ENCODE assay signal across 8 cellular contexts in genomic region chr6:16711551-16712249, GRCh38. TPM values are rescaled to one million over a fixed set of nuclear protein-coding genes. Genes with fewer than 3 reads are reported as not detected.
DNase-seq lines count a peak whose midpoint lies in the region; ATAC-seq and TF ChIP-seq lines count a peak whose summit lies in the region.

No MANE protein-coding gene starts in this region.

- H3K36me3 Mint-ChIP-seq in activated CD4-positive, alpha-beta T cell treated with anti-CD3 and anti-CD28 coated beads for 36 hours (ENCODE audit: low read depth): peaks cover 3% of the 10 kb centered on the region
- H3K36me3 Mint-ChIP-seq in MCF 10A (ENCODE audit: insufficient read depth, unreplicated experiment): no peaks in the 10 kb centered on the region
- H3K36me3 Mint-ChIP-seq in stimulated activated memory B cell treated with anti-CD40 and anti-IgM and Interleukin-4, amounts not matched to agents 10 μg/mL and 1 μg/mL and 100 μg/mL, for 72 hours: peaks cover 40% of the 10 kb centered on the region

- H3K79me2 ChIP-seq in OCI-LY3 (ENCODE audit: low read length): no peaks in the 10 kb centered on the region

- DNase-seq in activated CD4-positive, alpha-beta T cell treated with anti-CD3 and anti-CD28 coated beads for 36 hours: peak; percentile 55
- no peak for DNase-seq in activated CD4-positive, alpha-beta T cell treated with anti-CD3 and anti-CD28 coated beads for 1 hour
- DNase-seq in MCF 10A (ENCODE audit: unreplicated experiment): peak; percentile 87
- no peak for DNase-seq in HuH-7.5 (ENCODE audit: low spot score)

- TF ChIP-seq CTCF in OCI-LY3 (IDR thresholded peaks at IDR 0.05; ENCODE audit: low read depth, low read length) (peak; percentile 23; the same call in 1 of the 2 replicates), MCF 10A (IDR thresholded peaks at IDR 0.05; ENCODE audit: unreplicated experiment) (peak; percentile 33)

- peaks cover 32% of the 10 kb centered on the region for H3K27me3 ChIP-seq in OCI-LY3 (ENCODE audit: low read depth, low read length)

- CTCF ChIA-PET in activated CD4-positive, alpha-beta T cell treated with anti-CD3 and anti-CD28 coated beads for 36 hours (lab: Charles Lee): interaction anchor here (0.9 to 2.4 kb wide), 4 partner anchors 12 to 291 kb away, joined by 3 to 24 read pairs (median 7); no protein-coding TSS in a partner anchor
- CTCF ChIA-PET in MCF 10A (lab: Yijun Ruan, JAX): interaction anchor here (0.6 to 3.1 kb wide), 12 partner anchors 11 to 378 kb away, joined by 3 to 22 read pairs (median 3); no protein-coding TSS in a partner anchor

- H3K4me3 ChIP-seq in OCI-LY3 (ENCODE audit: low read length): peak overlapping the region; percentile 52

- H2AFZ ChIP-seq in OCI-LY3 (ENCODE audit: low read depth, low read length): no peak overlapping the region

- peak overlapping the region; percentile 45 for H3K4me3 Mint-ChIP-seq in activated CD4-positive, alpha-beta T cell treated with anti-CD3 and anti-CD28 coated beads for 36 hours
- no peak overlapping the region for H3K4me3 Mint-ChIP-seq in MCF 10A (ENCODE audit: unreplicated experiment)
- peak overlapping the region; percentile 57 for H3K4me3 Mint-ChIP-seq in stimulated activated memory B cell treated with anti-CD40 and anti-IgM and Interleukin-4, amounts not matched to agents 10 μg/mL and 1 μg/mL and 100 μg/mL, for 72 hours

- H3K4me1 Mint-ChIP-seq in activated CD4-positive, alpha-beta T cell treated with anti-CD3 and anti-CD28 coated beads for 36 hours: peaks cover 62% of the 10 kb centered on the region
- H3K4me1 Mint-ChIP-seq in MCF 10A (ENCODE audit: insufficient read depth, unreplicated experiment): peaks cover 34% of the 10 kb centered on the region
- peaks cover 71% of the 10 kb centered on the region for H3K4me1 Mint-ChIP-seq in stimulated activated memory B cell treated with anti-CD40 and anti-IgM and Interleukin-4, amounts not matched to agents 10 μg/mL and 1 μg/mL and 100 μg/mL, for 72 hours

- no TSS peak for BruUV-seq in MCF 10A (replicated peaks; lab: Mats Ljungman, UMichigan)

- no peaks in the 10 kb centered on the region for H3K27me3 Mint-ChIP-seq in activated CD4-positive, alpha-beta T cell treated with anti-CD3 and anti-CD28 coated beads for 36 hours
- no peaks in the 10 kb centered on the region for H3K27me3 Mint-ChIP-seq in MCF 10A (ENCODE audit: insufficient read depth, unreplicated experiment)
- H3K27me3 Mint-ChIP-seq in stimulated activated memory B cell treated with anti-CD40 and anti-IgM and Interleukin-4, amounts not matched to agents 10 μg/mL and 1 μg/mL and 100 μg/mL, for 72 hours: no peaks in the 10 kb centered on the region

- H3K4me2 ChIP-seq in OCI-LY3 (ENCODE audit: low read length): peak overlapping the region; percentile 51

- no peaks in the 10 kb centered on the region for H3K9me3 Mint-ChIP-seq in activated CD4-positive, alpha-beta T cell treated with anti-CD3 and anti-CD28 coated beads for 36 hours (ENCODE audit: low read depth)
- no peaks in the 10 kb centered on the region for H3K9me3 Mint-ChIP-seq in MCF 10A (ENCODE audit: unreplicated experiment)
- no peaks in the 10 kb centered on the region for H3K9me3 Mint-ChIP-seq in stimulated activated memory B cell treated with anti-CD40 and anti-IgM and Interleukin-4, amounts not matched to agents 10 μg/mL and 1 μg/mL and 100 μg/mL, for 72 hours

- intact Hi-C loops in activated CD4-positive, alpha-beta T cell treated with anti-CD3 and anti-CD28 coated beads for 36 hours (cut with DNase I, micrococcal nuclease): loop anchor here (1.0 to 5.0 kb wide), 15 partner anchors 7 to 379 kb away; no protein-coding TSS in a partner anchor
- intact Hi-C loops in MCF 10A (cut with micrococcal nuclease): loop anchor here (1.0 to 5.0 kb wide), 4 partner anchors 74 to 379 kb away; no protein-coding TSS in a partner anchor

- no peaks in the 10 kb centered on the region; the same call in 1 of the 2 replicates for H4K20me1 ChIP-seq in OCI-LY3 (ENCODE audit: insufficient read depth, low read length)

- H3K9me3 ChIP-seq in OCI-LY3 (ENCODE audit: insufficient read depth, low read length): no peaks in the 10 kb centered on the region

- no peak overlapping the region for H3K9ac ChIP-seq in OCI-LY3 (ENCODE audit: low read length)

- H3K27ac Mint-ChIP-seq in activated CD4-positive, alpha-beta T cell treated with anti-CD3 and anti-CD28 coated beads for 36 hours: peak overlapping the region; percentile 88
- peak overlapping the region; percentile 96 for H3K27ac Mint-ChIP-seq in MCF 10A (ENCODE audit: low read depth, unreplicated experiment)
- H3K27ac Mint-ChIP-seq in stimulated activated memory B cell treated with anti-CD40 and anti-IgM and Interleukin-4, amounts not matched to agents 10 μg/mL and 1 μg/mL and 100 μg/mL, for 72 hours: peak overlapping the region; percentile 90

- no peak overlapping the region for H3K27ac ChIP-seq in OCI-LY3 (ENCODE audit: low read length)

- H3K36me3 ChIP-seq in OCI-LY3 (replicated peaks; ENCODE audit: low read depth, low read length): no peaks in the 10 kb centered on the region

- H3K4me1 ChIP-seq in OCI-LY3 (ENCODE audit: low read length): peaks cover 16% of the 10 kb centered on the region

- ATAC-seq in activated CD4-positive, alpha-beta T cell treated with anti-CD3 and anti-CD28 coated beads for 36 hours: peak; percentile 7
- no peak for ATAC-seq in stimulated activated memory B cell treated with anti-CD40 and anti-IgM and Interleukin-4, amounts not matched to agents 10 μg/mL and 1 μg/mL and 100 μg/mL, for 72 hours
- ATAC-seq in HG03520 (IDR thresholded peaks at IDR 0.05; ENCODE audit: unreplicated experiment) (no peak), HG02678 (IDR thresholded peaks at IDR 0.05; ENCODE audit: unreplicated experiment) (no peak)

- POLR2A ChIA-PET in activated CD4-positive, alpha-beta T cell treated with anti-CD3 and anti-CD28 coated beads for 36 hours (lab: Charles Lee): interaction anchor here (0.9 kb wide), 1 partner anchor 33 kb away, joined by 5 read pairs; no protein-coding TSS in a partner anchor
- POLR2A ChIA-PET in MCF 10A (lab: Yijun Ruan, JAX): interaction anchor here (0.7 to 6.7 kb wide), 10 partner anchors 13 to 201 kb away, joined by 3 to 93 read pairs (median 6); partner anchors contain the start of gene ATXN1

RNA-seq across cellular contexts. Expression of gene ATXN1, which starts 49.6 kb away (rescaled TPM):
- total RNA-seq in activated CD4-positive, alpha-beta T cell treated with anti-CD3 and anti-CD28 coated beads for 36 hours: 10 to 100 TPM; 19.8 to 22.8 TPM
- total RNA-seq in MCF 10A (2022): 16.5 and 34.5 TPM in 2 replicates

Comparison
In these comparisons a context has a peak if more than half of its experiments do, and no peak if none do; other contexts are left out.
1. DNase-seq: peak in activated CD4-positive, alpha-beta T cell treated with anti-CD3 and anti-CD28 coated beads for 36 hours (single experiment) and MCF 10A (single experiment); none in activated CD4-positive, alpha-beta T cell treated with anti-CD3 and anti-CD28 coated beads for 1 hour (single experiment) and HuH-7.5 (single experiment).
2. Peak in every context shown above with its lines, with median percentiles within 50 percentile points of each other: H3K27ac Mint-ChIP-seq.